In the genomic region with DNA sequence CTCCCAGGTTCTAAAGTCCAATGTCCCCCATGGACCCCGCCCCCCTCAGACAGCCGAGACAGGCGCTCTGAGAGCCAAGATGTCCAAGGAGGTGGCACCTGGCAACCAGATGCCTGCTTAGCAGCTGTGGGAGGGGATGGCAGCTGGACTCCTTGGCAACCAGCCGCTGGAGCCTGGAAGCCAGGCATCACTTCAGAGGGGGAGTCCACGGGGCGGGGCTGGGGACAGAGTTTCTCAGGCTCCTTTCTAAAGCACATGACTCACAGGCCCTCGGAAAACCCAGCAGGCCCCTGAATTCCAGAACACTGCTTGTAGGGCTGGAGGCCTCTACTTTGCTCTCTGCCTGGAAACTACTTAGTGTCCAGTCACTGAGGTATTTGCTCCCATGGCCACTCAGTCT, we compare ENCODE assay signal across 11 cellular contexts. TPM values are rescaled to one million over a fixed set of nuclear protein-coding genes. Genes with fewer than 3 reads are reported as not detected.
A peak's percentile ranks its signal among the peaks of the same experiment; 100 is the strongest.
DNase-seq lines count a peak whose midpoint lies in the region; ATAC-seq and TF ChIP-seq lines count a peak whose summit lies in the region.
"Had no signal": no experiment of that assay in that cellular context is flagged by ENCODE, and none has a peak within 500 bp of the region (broad histone marks: within the 10 kb centered on the region; RNA-seq: fewer than 3 reads in every experiment).

No MANE protein-coding gene starts in this region.

- H3K27ac Mint-ChIP-seq in CD8-positive, alpha-beta T cell: peak overlapping the region; percentile 77
- peak overlapping the region; percentile 88 to 92 for H3K27ac Mint-ChIP-seq in effector memory CD8-positive, alpha-beta T cell
- H3K27ac Mint-ChIP-seq in CD4-positive, alpha-beta T cell: no peak overlapping the region

- ATAC-seq in CD8-positive, alpha-beta T cell: no peak
- no peak for ATAC-seq in effector memory CD8-positive, alpha-beta T cell (replicated peaks)
- ATAC-seq in CD4-positive, alpha-beta T cell (ENCODE audit: poor library complexity): no peak

- intact Hi-C loops in CD8-positive, alpha-beta T cell (cut with DNase I, micrococcal nuclease): no loop called here
- intact Hi-C loops in CD4-positive, alpha-beta T cell (cut with DNase I, micrococcal nuclease): no loop called here
- intact Hi-C loops in esophagus muscularis mucosa (cut with DNase I): no loop called here
- intact Hi-C loops in PC-9 (cut with micrococcal nuclease; ENCODE audit: unreplicated experiment): no loop called here

- no peak overlapping the region for H2AFZ ChIP-seq in osteoblast (ENCODE audit: low read length)
- H2AFZ ChIP-seq in PC-9: no peak overlapping the region

- H3F3A ChIP-seq in PC-9 (ENCODE audit: insufficient read depth, low read depth): no peaks in the 10 kb centered on the region; the same call in 1 of the 2 replicates

- H3K4me2 ChIP-seq in osteoblast (ENCODE audit: insufficient read depth, low read length) (no peak overlapping the region), PC-9 (no peak overlapping the region)

- no peaks in the 10 kb centered on the region for H3K27me3 Mint-ChIP-seq in CD8-positive, alpha-beta T cell (ENCODE audit: low read depth)
- no peaks in the 10 kb centered on the region for H3K27me3 Mint-ChIP-seq in effector memory CD8-positive, alpha-beta T cell
- no peaks in the 10 kb centered on the region for H3K27me3 Mint-ChIP-seq in CD4-positive, alpha-beta T cell

- H3K4me1 Mint-ChIP-seq in CD8-positive, alpha-beta T cell (ENCODE audit: low read depth): peaks cover 76% of the 10 kb centered on the region
- peaks cover 69% of the 10 kb centered on the region in 2 donors for H3K4me1 Mint-ChIP-seq in effector memory CD8-positive, alpha-beta T cell (ENCODE audit: low read depth in 2 of 2)
- peaks cover 29% of the 10 kb centered on the region for H3K4me1 Mint-ChIP-seq in CD4-positive, alpha-beta T cell (ENCODE audit: low read depth)

- H4K20me1 ChIP-seq in osteoblast (ENCODE audit: insufficient read depth, low read length) (no peaks in the 10 kb centered on the region), PC-9 (ENCODE audit: insufficient read depth) (no peaks in the 10 kb centered on the region)

- H3K9me3 ChIP-seq in CD8-positive, alpha-beta T cell (ENCODE audit: low read length): no peaks in the 10 kb centered on the region
- H3K9me3 ChIP-seq in osteoblast (ENCODE audit: low read depth, low read length) (no peaks in the 10 kb centered on the region), esophagus muscularis mucosa (peaks cover 0 to 7% (median 3%) of the 10 kb centered on the region in 4 donors), PC-9 (ENCODE audit: insufficient read depth, low read depth) (0 out of 2 replicates have a peak, but pooled peaks cover 5% of the 10 kb centered on the region)
- no peaks in the 10 kb centered on the region for H3K9me3 ChIP-seq in CD4-positive, alpha-beta T cell (ENCODE audit: control insufficient read depth, low read length)

- no peaks in the 10 kb centered on the region for H3K27me3 ChIP-seq in CD8-positive, alpha-beta T cell (ENCODE audit: insufficient read depth, low read length)
- H3K27me3 ChIP-seq in osteoblast (ENCODE audit: insufficient read depth, low read length) (no peaks in the 10 kb centered on the region), esophagus muscularis mucosa (no peaks in the 10 kb centered on the region), PC-9 (ENCODE audit: insufficient read depth, low read depth) (peaks cover 16% of the 10 kb centered on the region; the same call in 1 of the 2 replicates)
- no peaks in the 10 kb centered on the region for H3K27me3 ChIP-seq in CD4-positive, alpha-beta T cell (ENCODE audit: control insufficient read depth, insufficient read depth, low read length)

- DNase-seq in CD8-positive, alpha-beta T cell: no peak
- DNase-seq in LHCN-M2 (ENCODE audit: low read depth) (peak; percentile 88), osteoblast (ENCODE audit: insufficient read length, low spot score, missing footprints) (peak; percentile 90), esophagus muscularis mucosa (ENCODE audit: extremely low spot score) (no peak), PC-9 (no peak)
- no peak for DNase-seq in effector memory CD8-positive, alpha-beta T cell
- DNase-seq in CD4-positive, alpha-beta T cell: no peak
- DNase-seq: activated gamma-delta T cell treated with Interleukin-2 at 50 U/mL for 16 hours; Karpas-422; small intestine; stimulated activated naive CD4-positive, alpha-beta T cell treated with Interleukin-2 at 50 U/mL for 16 hours had no signal

- H3K79me2 ChIP-seq in osteoblast (ENCODE audit: insufficient read depth, low read length) (peaks cover 11% of the 10 kb centered on the region), PC-9 (ENCODE audit: low read depth) (no peaks in the 10 kb centered on the region)

- CTCF ChIA-PET in CD8-positive, alpha-beta T cell (lab: Charles Lee): no interaction called here
- CTCF ChIA-PET in CD4-positive, alpha-beta T cell (lab: Charles Lee): no interaction called here
- CTCF ChIA-PET in PC-9 (lab: Charles Lee): no interaction called here

- no peak overlapping the region for H3K27ac ChIP-seq in CD8-positive, alpha-beta T cell (ENCODE audit: low read depth, low read length)
- H3K27ac ChIP-seq in osteoblast (ENCODE audit: low read depth, low read length): no peak overlapping the region
- no peak overlapping the region for H3K27ac ChIP-seq in CD4-positive, alpha-beta T cell (ENCODE audit: low read depth, low read length)
- H3K27ac ChIP-seq in esophagus muscularis mucosa (replicated peaks in 1 of 4): peak overlapping the region in 1 of 4 donors; percentile 0
- H3K27ac ChIP-seq in PC-9: no peak overlapping the region

- H3K4me3 ChIP-seq in CD8-positive, alpha-beta T cell (ENCODE audit: low read depth, low read length): no peak overlapping the region
- no peak overlapping the region for H3K4me3 ChIP-seq in osteoblast (ENCODE audit: insufficient read depth, low read length)
- no peak overlapping the region for H3K4me3 ChIP-seq in esophagus muscularis mucosa
- H3K4me3 ChIP-seq in PC-9: no peak overlapping the region

- TF ChIP-seq CTCF in CD8-positive, alpha-beta T cell (IDR thresholded peaks at IDR 0.05): no peak
- no peak for TF ChIP-seq CTCF in osteoblast (IDR thresholded peaks at IDR 0.05; ENCODE audit: extremely low read depth, low read depth, low read length)
- TF ChIP-seq CTCF in CD4-positive, alpha-beta T cell (IDR thresholded peaks at IDR 0.05): no peak
- TF ChIP-seq CTCF in esophagus muscularis mucosa (IDR thresholded peaks at IDR 0.05): no peak
- TF ChIP-seq CTCF in PC-9 (conservative IDR thresholded peaks at IDR 0.05): no peak

- no peak for TF ChIP-seq EP300 in esophagus muscularis mucosa (IDR thresholded peaks at IDR 0.05)

- no peaks in the 10 kb centered on the region for H3K9me2 ChIP-seq in PC-9 (ENCODE audit: insufficient read depth)

- TF ChIP-seq POLR2A in esophagus muscularis mucosa (IDR thresholded peaks at IDR 0.05; ENCODE audit: low read depth): no peak

- peaks cover 64% of the 10 kb centered on the region for H3K4me1 ChIP-seq in CD8-positive, alpha-beta T cell (ENCODE audit: insufficient read depth, low read length)
- H3K4me1 ChIP-seq in osteoblast (ENCODE audit: insufficient read depth, low read length) (peaks cover 17% of the 10 kb centered on the region), esophagus muscularis mucosa (peaks cover 0 to 36% (median 14%) of the 10 kb centered on the region in 4 donors), PC-9 (replicated peaks; ENCODE audit: insufficient read depth) (no peaks in the 10 kb centered on the region)

- no peaks in the 10 kb centered on the region for H3K36me3 ChIP-seq in CD8-positive, alpha-beta T cell (ENCODE audit: insufficient read depth, low read length)
- H3K36me3 ChIP-seq in osteoblast (ENCODE audit: insufficient read depth, low read length) (no peaks in the 10 kb centered on the region), esophagus muscularis mucosa (no peaks in the 10 kb centered on the region), PC-9 (ENCODE audit: low read depth) (no peaks in the 10 kb centered on the region)

- BruUV-seq in PC-9 (replicated peaks; lab: Mats Ljungman, UMichigan): no TSS peak

- peaks cover 5% of the 10 kb centered on the region for H3K9me3 Mint-ChIP-seq in CD8-positive, alpha-beta T cell
- no peaks in the 10 kb centered on the region for H3K9me3 Mint-ChIP-seq in effector memory CD8-positive, alpha-beta T cell
- no peaks in the 10 kb centered on the region for H3K9me3 Mint-ChIP-seq in CD4-positive, alpha-beta T cell

- 83% methylated on average over 1 of the region's 7 CpGs for WGBS in esophagus muscularis mucosa

- H3K4me3 Mint-ChIP-seq in CD8-positive, alpha-beta T cell: no peak overlapping the region
- H3K4me3 Mint-ChIP-seq in effector memory CD8-positive, alpha-beta T cell: peak overlapping the region in 1 of 2 donors; percentile 66
- H3K4me3 Mint-ChIP-seq in CD4-positive, alpha-beta T cell: no peak overlapping the region

- H3K36me3 Mint-ChIP-seq in CD8-positive, alpha-beta T cell: peaks cover 39% of the 10 kb centered on the region
- H3K36me3 Mint-ChIP-seq in effector memory CD8-positive, alpha-beta T cell (ENCODE audit: insufficient read depth): peaks cover 24% of the 10 kb centered on the region
- peaks cover 11% of the 10 kb centered on the region for H3K36me3 Mint-ChIP-seq in CD4-positive, alpha-beta T cell (ENCODE audit: low read depth)

- POLR2A ChIA-PET in CD8-positive, alpha-beta T cell (lab: Charles Lee): no interaction called here
- POLR2A ChIA-PET in CD4-positive, alpha-beta T cell (lab: Charles Lee): no interaction called here
- POLR2A ChIA-PET in PC-9 (lab: Charles Lee; ENCODE audit: unreplicated experiment): no interaction called here

RNA-seq across cellular contexts. Expression of a gene that starts 51.5 kb away (rescaled TPM):
- total RNA-seq in CD8-positive, alpha-beta T cell: 100 to 1,000 TPM; 111 to 117 TPM
- total RNA-seq in LHCN-M2 (2014; rRNA removed): 28.1 and 28.7 TPM in 2 replicates
- polyA plus RNA-seq in LHCN-M2 (2012): 5.3 TPM
- 12.7 and 14.1 TPM in 2 replicates for total RNA-seq in osteoblast
- total RNA-seq in CD4-positive, alpha-beta T cell: 10 to 100 TPM; 73.9 to 74.5 TPM
- 10 to 100 TPM; 20.8 to 37.1 (median 24.3) TPM for total RNA-seq in esophagus muscularis mucosa
- 3.3 and 4.3 TPM in 2 replicates for total RNA-seq in PC-9 (2021)

Comparison
In these comparisons a context has a peak if more than half of its experiments do, and no peak if none do; other contexts are left out.
1. DNase-seq: peak in LHCN-M2 (single experiment) and osteoblast (single experiment); none in CD8-positive, alpha-beta T cell (0 of 7), effector memory CD8-positive, alpha-beta T cell (0 of 3), CD4-positive, alpha-beta T cell (0 of 10), esophagus muscularis mucosa (single experiment) and PC-9 (0 of 2).